1 cellular context compared by ENCODE assay signal in genomic region chr5:17398866-17399835, GRCh38.
TF ChIP-seq lines count a peak whose summit lies in the region.

No MANE protein-coding gene starts in this region.

TF ChIP-seq in GM23338, 12 proteins besides CTCF, POLR2A, EP300 and RAD21 (continued from another document):
- TF ChIP-seq REST (IDR thresholded peaks at IDR 0.05; ENCODE audit: unreplicated experiment) (no peak), ZNF114 (CRISPR knock-in tag; IDR thresholded peaks at IDR 0.05) (no peak), JUNB (IDR thresholded peaks at IDR 0.05; ENCODE audit: unreplicated experiment) (no peak), EZH2phosphoT487 (IDR thresholded peaks at IDR 0.05; ENCODE audit: unreplicated experiment) (no peak), NANOG (IDR thresholded peaks at IDR 0.05; ENCODE audit: borderline replicate concordance) (no peak), STAT1 (IDR thresholded peaks at IDR 0.05; ENCODE audit: unreplicated experiment) (no peak)
- TF ChIP-seq, protein P1, sequence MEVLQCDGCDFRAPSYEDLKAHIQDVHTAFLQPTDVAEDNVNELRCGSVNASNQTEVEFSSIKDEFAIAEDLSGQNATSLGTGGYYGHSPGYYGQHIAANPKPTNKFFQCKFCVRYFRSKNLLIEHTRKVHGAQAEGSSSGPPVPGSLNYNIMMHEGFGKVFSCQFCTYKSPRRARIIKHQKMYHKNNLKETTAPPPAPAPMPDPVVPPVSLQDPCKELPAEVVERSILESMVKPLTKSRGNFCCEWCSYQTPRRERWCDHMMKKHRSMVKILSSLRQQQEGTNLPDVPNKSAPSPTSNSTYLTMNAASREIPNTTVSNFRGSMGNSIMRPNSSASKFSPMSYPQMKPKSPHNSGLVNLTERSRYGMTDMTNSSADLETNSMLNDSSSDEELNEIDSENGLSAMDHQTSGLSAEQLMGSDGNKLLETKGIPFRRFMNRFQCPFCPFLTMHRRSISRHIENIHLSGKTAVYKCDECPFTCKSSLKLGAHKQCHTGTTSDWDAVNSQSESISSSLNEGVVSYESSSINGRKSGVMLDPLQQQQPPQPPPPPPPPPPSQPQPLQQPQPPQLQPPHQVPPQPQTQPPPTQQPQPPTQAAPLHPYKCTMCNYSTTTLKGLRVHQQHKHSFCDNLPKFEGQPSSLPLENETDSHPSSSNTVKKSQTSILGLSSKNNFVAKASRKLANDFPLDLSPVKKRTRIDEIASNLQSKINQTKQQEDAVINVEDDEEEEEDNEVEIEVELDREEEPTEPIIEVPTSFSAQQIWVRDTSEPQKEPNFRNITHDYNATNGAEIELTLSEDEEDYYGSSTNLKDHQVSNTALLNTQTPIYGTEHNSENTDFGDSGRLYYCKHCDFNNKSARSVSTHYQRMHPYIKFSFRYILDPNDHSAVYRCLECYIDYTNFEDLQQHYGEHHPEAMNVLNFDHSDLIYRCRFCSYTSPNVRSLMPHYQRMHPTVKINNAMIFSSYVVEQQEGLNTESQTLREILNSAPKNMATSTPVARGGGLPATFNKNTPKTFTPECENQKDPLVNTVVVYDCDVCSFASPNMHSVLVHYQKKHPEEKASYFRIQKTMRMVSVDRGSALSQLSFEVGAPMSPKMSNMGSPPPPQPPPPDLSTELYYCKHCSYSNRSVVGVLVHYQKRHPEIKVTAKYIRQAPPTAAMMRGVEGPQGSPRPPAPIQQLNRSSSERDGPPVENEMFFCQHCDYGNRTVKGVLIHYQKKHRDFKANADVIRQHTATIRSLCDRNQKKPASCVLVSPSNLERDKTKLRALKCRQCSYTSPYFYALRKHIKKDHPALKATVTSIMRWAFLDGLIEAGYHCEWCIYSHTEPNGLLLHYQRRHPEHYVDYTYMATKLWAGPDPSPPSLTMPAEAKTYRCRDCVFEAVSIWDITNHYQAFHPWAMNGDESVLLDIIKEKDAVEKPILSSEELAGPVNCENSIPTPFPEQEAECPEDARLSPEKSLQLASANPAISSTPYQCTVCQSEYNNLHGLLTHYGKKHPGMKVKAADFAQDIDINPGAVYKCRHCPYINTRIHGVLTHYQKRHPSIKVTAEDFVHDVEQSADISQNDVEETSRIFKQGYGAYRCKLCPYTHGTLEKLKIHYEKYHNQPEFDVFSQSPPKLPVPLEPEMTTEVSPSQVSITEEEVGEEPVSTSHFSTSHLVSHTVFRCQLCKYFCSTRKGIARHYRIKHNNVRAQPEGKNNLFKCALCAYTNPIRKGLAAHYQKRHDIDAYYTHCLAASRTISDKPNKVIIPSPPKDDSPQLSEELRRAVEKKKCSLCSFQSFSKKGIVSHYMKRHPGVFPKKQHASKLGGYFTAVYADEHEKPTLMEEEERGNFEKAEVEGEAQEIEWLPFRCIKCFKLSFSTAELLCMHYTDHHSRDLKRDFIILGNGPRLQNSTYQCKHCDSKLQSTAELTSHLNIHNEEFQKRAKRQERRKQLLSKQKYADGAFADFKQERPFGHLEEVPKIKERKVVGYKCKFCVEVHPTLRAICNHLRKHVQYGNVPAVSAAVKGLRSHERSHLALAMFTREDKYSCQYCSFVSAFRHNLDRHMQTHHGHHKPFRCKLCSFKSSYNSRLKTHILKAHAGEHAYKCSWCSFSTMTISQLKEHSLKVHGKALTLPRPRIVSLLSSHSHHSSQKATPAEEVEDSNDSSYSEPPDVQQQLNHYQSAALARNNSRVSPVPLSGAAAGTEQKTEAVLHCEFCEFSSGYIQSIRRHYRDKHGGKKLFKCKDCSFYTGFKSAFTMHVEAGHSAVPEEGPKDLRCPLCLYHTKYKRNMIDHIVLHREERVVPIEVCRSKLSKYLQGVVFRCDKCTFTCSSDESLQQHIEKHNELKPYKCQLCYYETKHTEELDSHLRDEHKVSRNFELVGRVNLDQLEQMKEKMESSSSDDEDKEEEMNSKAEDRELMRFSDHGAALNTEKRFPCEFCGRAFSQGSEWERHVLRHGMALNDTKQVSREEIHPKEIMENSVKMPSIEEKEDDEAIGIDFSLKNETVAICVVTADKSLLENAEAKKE (CRISPR knock-in tag; IDR thresholded peaks at IDR 0.05), result no peak
TF ChIP-seq in GM23338: peak in this region for 0.
